Comparison of ENCODE assay signal across 10 cellular contexts in genomic region chr1:115251856-115252255, GRCh38.
A peak's percentile ranks its signal among the peaks of the same experiment; 100 is the strongest.
DNase-seq lines count a peak whose midpoint lies in the region; ATAC-seq, FAIRE-seq and TF ChIP-seq lines count a peak whose summit lies in the region.
"Had no signal": no experiment of that assay in that cellular context is flagged by ENCODE, and none has a peak within 500 bp of the region (broad histone marks: within the 10 kb centered on the region; RNA-seq: fewer than 3 reads in every experiment).

No MANE protein-coding gene starts in this region.

- intact Hi-C loops in left cardiac atrium (cut with DNase I): no loop called here

- FAIRE-seq in astrocyte (lab: Jason Lieb, UNC) (peak; percentile 84), urothelium cell line (lab: Jason Lieb, UNC) (no peak)

- peak overlapping the region; percentile 73 for H3K4me2 ChIP-seq in astrocyte (ENCODE audit: low read length)

- H3K79me2 ChIP-seq in astrocyte (ENCODE audit: insufficient read depth, low read length): no peaks in the 10 kb centered on the region

- peaks cover 66% of the 10 kb centered on the region for H3K36me3 Mint-ChIP-seq in HFFc6 (ENCODE audit: low read depth)
- no peaks in the 10 kb centered on the region for H3K36me3 Mint-ChIP-seq in astrocyte (ENCODE audit: low read depth, unreplicated experiment)

- no peaks in the 10 kb centered on the region for H3K36me3 ChIP-seq in astrocyte (ENCODE audit: insufficient read depth, low read length)

- ATAC-seq in left cardiac atrium: peak; percentile 68 to 98

- TF ChIP-seq CTCF in HFFc6 (IDR thresholded peaks at IDR 0.05) (no peak), astrocyte (IDR thresholded peaks at IDR 0.05; ENCODE audit: insufficient read depth, low read depth, low read length) (no peak)

- H3K9me3 Mint-ChIP-seq in HFFc6 (peaks cover 41% of the 10 kb centered on the region), astrocyte (ENCODE audit: unreplicated experiment) (peaks cover 5% of the 10 kb centered on the region)

- H3K27me3 ChIP-seq in astrocyte (ENCODE audit: insufficient read depth, low read length): no peaks in the 10 kb centered on the region

- peak overlapping the region; percentile 71 for H3K9ac ChIP-seq in astrocyte (ENCODE audit: low read length)

- H3K4me3 ChIP-seq in astrocyte (ENCODE audit: insufficient read depth, low read depth, low read length): no peak overlapping the region

- H4K20me1 ChIP-seq in astrocyte (ENCODE audit: insufficient read depth, low read length): no peaks in the 10 kb centered on the region

- no peaks in the 10 kb centered on the region; the same call in 1 of the 2 replicates for H3K27me3 Mint-ChIP-seq in HFFc6 (ENCODE audit: insufficient read depth)
- H3K27me3 Mint-ChIP-seq in astrocyte (ENCODE audit: low read depth, unreplicated experiment): no peaks in the 10 kb centered on the region

- H3K27ac Mint-ChIP-seq in HFFc6: peak overlapping the region; percentile 93
- peak overlapping the region; percentile 95 for H3K27ac Mint-ChIP-seq in astrocyte (ENCODE audit: unreplicated experiment)
- H3K27ac Mint-ChIP-seq: activated naive CD4-positive, alpha-beta T cell treated with anti-CD3 and anti-CD28 coated beads, Interleukin-2, amount 50 U/mL, for 24 hours had no signal

- H3K4me3 Mint-ChIP-seq in HFFc6 (peak overlapping the region; percentile 70), astrocyte (ENCODE audit: unreplicated experiment) (no peak overlapping the region)
- H3K4me3 Mint-ChIP-seq: activated naive CD4-positive, alpha-beta T cell treated with anti-CD3 and anti-CD28 coated beads, Interleukin-2, amount 50 U/mL, for 24 hours had no signal

- H3K4me1 ChIP-seq in astrocyte (ENCODE audit: insufficient read depth, low read length): peaks cover 8% of the 10 kb centered on the region

- H2AFZ ChIP-seq in astrocyte (ENCODE audit: low read depth, low read length): peak overlapping the region; percentile 14

- DNase-seq in HFFc6: peak; percentile 87
- DNase-seq in astrocyte (ENCODE audit: low read depth): peak; percentile 95
- DNase-seq in left cardiac atrium: no peak
- DNase-seq in urothelium cell line (ENCODE audit: low spot score): peak; percentile 50
- DNase-seq in superior temporal gyrus (ENCODE audit: extremely low spot score): no peak
- DNase-seq in activated effector memory CD4-positive, alpha-beta T cell treated with anti-CD3 and anti-CD28 coated beads, Interleukin-2, amount 50 U/mL, for 16 hours: no peak
- DNase-seq in NCI-H1930 (lab: John Stamatoyannopoulos, UW): no peak
- DNase-seq: activated CD4-positive, CD25-positive, alpha-beta regulatory T cell treated with anti-CD3 and anti-CD28 coated beads, Interleukin-2, amount 50 U/mL, for 72 hours; foreskin melanocyte had no signal

- peak overlapping the region; percentile 88 for H3K27ac ChIP-seq in astrocyte (ENCODE audit: low read depth, low read length)

- H3K9me3 ChIP-seq in astrocyte (ENCODE audit: insufficient read depth, low read depth, low read length): no peaks in the 10 kb centered on the region

- peaks cover 68% of the 10 kb centered on the region for H3K4me1 Mint-ChIP-seq in HFFc6 (ENCODE audit: low read depth)
- H3K4me1 Mint-ChIP-seq in astrocyte (ENCODE audit: low read depth, unreplicated experiment): peaks cover 12% of the 10 kb centered on the region
- H3K4me1 Mint-ChIP-seq: activated naive CD4-positive, alpha-beta T cell treated with anti-CD3 and anti-CD28 coated beads, Interleukin-2, amount 50 U/mL, for 24 hours had no signal

Comparison
In these comparisons a context has a peak if more than half of its experiments do, and no peak if none do; other contexts are left out.
1. DNase-seq: peak in HFFc6 (single experiment), astrocyte (single experiment) and urothelium cell line (single experiment); none in left cardiac atrium (single experiment), superior temporal gyrus (single experiment), activated effector memory CD4-positive, alpha-beta T cell treated with anti-CD3 and anti-CD28 coated beads, Interleukin-2, amount 50 U/mL, for 16 hours (single experiment) and NCI-H1930 (0 of 2).